Comparison of ENCODE assay signal across 11 cellular contexts in the genomic region with DNA sequence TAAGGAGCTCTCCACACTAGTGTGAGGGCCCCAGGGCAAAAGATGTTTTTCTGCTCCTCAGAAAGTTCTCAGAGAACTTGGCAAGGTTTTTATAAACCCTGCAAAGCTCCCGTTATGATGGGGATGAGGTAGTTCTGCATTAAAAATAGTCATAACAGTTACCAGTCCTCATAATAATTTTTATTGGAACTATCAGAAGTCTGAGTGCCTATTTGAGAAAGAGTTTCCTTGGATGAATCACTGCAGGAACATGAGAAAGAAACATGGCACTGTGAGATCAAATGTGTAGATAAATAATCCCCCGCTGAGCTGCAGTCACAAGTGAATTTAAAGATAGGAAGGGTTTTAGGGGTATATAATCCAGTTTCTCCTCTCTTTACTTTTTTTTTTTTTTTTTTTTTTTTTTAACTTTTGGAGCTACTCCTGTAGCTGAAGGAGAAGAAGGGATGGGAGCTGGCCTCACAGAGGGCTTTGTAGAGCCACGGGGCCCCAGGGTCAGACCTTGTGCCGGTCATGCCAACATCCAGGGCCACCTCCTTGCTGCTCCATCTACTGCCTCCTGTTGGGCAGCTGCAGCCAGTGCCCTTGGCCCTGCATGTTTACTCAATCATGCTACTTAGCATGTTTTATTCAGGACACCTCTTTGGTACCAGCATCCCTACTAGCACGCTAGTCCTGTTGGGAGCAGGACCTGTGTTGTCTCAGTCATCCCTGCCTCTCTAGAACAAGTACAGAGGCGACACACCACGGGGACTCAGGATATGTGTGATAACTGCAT. TPM values are rescaled to one million over a fixed set of nuclear protein-coding genes. Genes with fewer than 3 reads are reported as not detected.
DNase-seq lines count a peak whose midpoint lies in the region; ATAC-seq and TF ChIP-seq lines count a peak whose summit lies in the region.
"Had no signal": no experiment of that assay in that cellular context is flagged by ENCODE, and none has a peak within 500 bp of the region (broad histone marks: within the 10 kb centered on the region; RNA-seq: fewer than 3 reads in every experiment).

No MANE protein-coding gene starts in this region.

- H3K36me3 Mint-ChIP-seq in stimulated activated naive CD8-positive, alpha-beta T cell treated with anti-CD3 and anti-CD28 coated beads, Interleukin-15, Interleukin-2, amounts not matched to agents 100 ng/mL and 50 ng/mL, for 24 hours (ENCODE audit: low read depth), result peaks cover 71% of the 10 kb centered on the region
- peaks cover 100% of the 10 kb centered on the region for H3K36me3 Mint-ChIP-seq in activated T-helper 17 cell treated with anti-CD3 and anti-CD28 coated beads, Interleukin-2, amount 50 U/mL, for 72 hours (ENCODE audit: low read depth)

- H2AFZ ChIP-seq in hepatocyte, result no peak overlapping the region

- H3K27ac ChIP-seq in hepatocyte, result no peak overlapping the region

- peaks cover 98% of the 10 kb centered on the region for H3K4me1 Mint-ChIP-seq in stimulated activated naive CD8-positive, alpha-beta T cell treated with anti-CD3 and anti-CD28 coated beads, Interleukin-15, Interleukin-2, amounts not matched to agents 100 ng/mL and 50 ng/mL, for 24 hours (ENCODE audit: low read depth)
- peaks cover 79% of the 10 kb centered on the region for H3K4me1 Mint-ChIP-seq in activated T-helper 17 cell treated with anti-CD3 and anti-CD28 coated beads, Interleukin-2, amount 50 U/mL, for 72 hours

- TF ChIP-seq CTCF in hepatocyte (IDR thresholded peaks at IDR 0.05; ENCODE audit: poor library complexity), result no peak

- no peaks in the 10 kb centered on the region for H3K36me3 ChIP-seq in hepatocyte (replicated peaks; ENCODE audit: insufficient read depth, low read depth)

- no peaks in the 10 kb centered on the region for H3K9me2 ChIP-seq in hepatocyte (replicated peaks; ENCODE audit: insufficient read depth)

- no peak overlapping the region for H3K4me3 ChIP-seq in hepatocyte

- peak overlapping the region; percentile 35 for H3K4me2 ChIP-seq in hepatocyte

- H3K27me3 Mint-ChIP-seq in stimulated activated naive CD8-positive, alpha-beta T cell treated with anti-CD3 and anti-CD28 coated beads, Interleukin-15, Interleukin-2, amounts not matched to agents 100 ng/mL and 50 ng/mL, for 24 hours, result no peaks in the 10 kb centered on the region
- H3K27me3 Mint-ChIP-seq in activated T-helper 17 cell treated with anti-CD3 and anti-CD28 coated beads, Interleukin-2, amount 50 U/mL, for 72 hours, result no peaks in the 10 kb centered on the region

- no peak for ATAC-seq in stimulated activated naive CD8-positive, alpha-beta T cell treated with anti-CD3 and anti-CD28 coated beads, Interleukin-15, Interleukin-2, amounts not matched to agents 100 U/mL and 50 U/mL, for 24 hours
- ATAC-seq in activated T-helper 17 cell treated with anti-CD3 and anti-CD28 coated beads, Interleukin-2, amount 50 U/mL, for 72 hours (replicated peaks), result peak; percentile 21
- ATAC-seq in HG02884 (IDR thresholded peaks at IDR 0.05; ENCODE audit: unreplicated experiment), result no peak
- no peak for ATAC-seq in GM21447 (IDR thresholded peaks at IDR 0.05; ENCODE audit: unreplicated experiment)

- DNase-seq in stimulated activated naive CD8-positive, alpha-beta T cell treated with anti-CD3 and anti-CD28 coated beads, Interleukin-15, Interleukin-2, amounts not matched to agents 100 U/mL and 50 U/mL, for 24 hours, result no peak
- DNase-seq in hepatocyte (ENCODE audit: low spot score) (no peak), amniotic stem cell (lab: John Stamatoyannopoulos, UW) (no peak), erythroblast (lab: John Stamatoyannopoulos, UW) (no peak)
- DNase-seq: DMS 273 treated with DMSO at 0.1 percent for 48 hours; NCI-H2029 treated with DMSO at 0.1 percent for 48 hours; stimulated activated CD4-positive, alpha-beta T cell treated with anti-CD3 and anti-CD28 coated beads, Interleukin-4, amount 100 ng/mL, for 4 hours had no signal

- peak overlapping the region; percentile 99 for H3K27ac Mint-ChIP-seq in stimulated activated naive CD8-positive, alpha-beta T cell treated with anti-CD3 and anti-CD28 coated beads, Interleukin-15, Interleukin-2, amounts not matched to agents 100 ng/mL and 50 ng/mL, for 24 hours
- peak overlapping the region; percentile 95 for H3K27ac Mint-ChIP-seq in activated T-helper 17 cell treated with anti-CD3 and anti-CD28 coated beads, Interleukin-2, amount 50 U/mL, for 72 hours

- H4K20me1 ChIP-seq in hepatocyte (ENCODE audit: insufficient read depth, poor library complexity, severe bottlenecking), result no peaks in the 10 kb centered on the region

- H3K9me3 Mint-ChIP-seq in stimulated activated naive CD8-positive, alpha-beta T cell treated with anti-CD3 and anti-CD28 coated beads, Interleukin-15, Interleukin-2, amounts not matched to agents 100 ng/mL and 50 ng/mL, for 24 hours, result no peaks in the 10 kb centered on the region
- no peaks in the 10 kb centered on the region for H3K9me3 Mint-ChIP-seq in activated T-helper 17 cell treated with anti-CD3 and anti-CD28 coated beads, Interleukin-2, amount 50 U/mL, for 72 hours

- H3K9me3 ChIP-seq in hepatocyte (ENCODE audit: low read depth), result no peaks in the 10 kb centered on the region

- peaks cover 6% of the 10 kb centered on the region for H3K79me2 ChIP-seq in hepatocyte

- no peak for TF ChIP-seq POLR2A in erythroblast (IDR thresholded peaks at IDR 0.05; ENCODE audit: low read length)

- 75% methylated on average over 7 of the region's 7 CpGs for WGBS in hepatocyte (ENCODE audit: low lambda C conversion rate, missing lambda C conversion rate)

- H3K4me1 ChIP-seq in hepatocyte (ENCODE audit: insufficient read depth), result peaks cover 20% of the 10 kb centered on the region

- H3K4me3 Mint-ChIP-seq in stimulated activated naive CD8-positive, alpha-beta T cell treated with anti-CD3 and anti-CD28 coated beads, Interleukin-15, Interleukin-2, amounts not matched to agents 100 ng/mL and 50 ng/mL, for 24 hours, result peak overlapping the region; percentile 77
- H3K4me3 Mint-ChIP-seq in activated T-helper 17 cell treated with anti-CD3 and anti-CD28 coated beads, Interleukin-2, amount 50 U/mL, for 72 hours, result peak overlapping the region; percentile 93

- H3K27me3 ChIP-seq in hepatocyte, result no peaks in the 10 kb centered on the region

RNA-seq across cellular contexts. Expression of gene EVL, which starts 39.5 kb away (rescaled TPM):
- 100 to 1,000 TPM; 493 to 560 TPM for total RNA-seq in activated T-helper 17 cell treated with anti-CD3 and anti-CD28 coated beads, Interleukin-2, amount 50 U/mL, for 72 hours
- 43.4 and 60.5 TPM in 2 replicates for total RNA-seq in hepatocyte
- 77.2 and 103 TPM in 2 replicates for polyA plus RNA-seq in hepatocyte

RNA-seq across cellular contexts. Expression of gene DEGS2, which starts 54.7 kb away (rescaled TPM):
- 1 to 10 TPM in 1 of 2 donors, under 1 TPM in 1; 0.30 to 8.3 TPM for total RNA-seq in activated T-helper 17 cell treated with anti-CD3 and anti-CD28 coated beads, Interleukin-2, amount 50 U/mL, for 72 hours
- total RNA-seq in hepatocyte, result 1.8 and 5.3 TPM in 2 replicates
- 7.7 and 11.8 TPM in 2 replicates for polyA plus RNA-seq in hepatocyte
